ENCODE assay signal across 14 cellular contexts in the genomic region with DNA sequence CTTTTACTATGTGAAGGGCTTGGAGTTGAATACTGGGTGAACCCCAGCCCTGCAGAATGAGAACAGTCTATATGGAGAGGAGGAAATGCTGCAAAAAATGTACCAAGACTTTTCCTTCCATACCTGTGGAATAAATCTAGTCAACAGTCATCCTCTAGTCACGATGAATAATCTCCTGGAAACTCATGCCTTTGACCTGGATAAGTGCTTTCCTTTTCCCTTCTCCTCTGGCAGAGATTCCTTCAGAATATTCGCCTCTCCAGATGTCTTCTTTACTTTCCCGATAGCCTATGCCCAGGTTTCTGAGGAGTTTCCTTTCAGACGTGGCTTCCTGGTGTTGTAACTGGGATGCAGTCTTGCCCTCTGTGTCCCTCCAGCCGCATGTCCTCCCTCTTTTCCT. TPM values are rescaled to one million over a fixed set of nuclear protein-coding genes. Genes with fewer than 3 reads are reported as not detected.
A peak's percentile ranks its signal among the peaks of the same experiment; 100 is the strongest.
DNase-seq lines count a peak whose midpoint lies in the region; ATAC-seq, FAIRE-seq and TF ChIP-seq lines count a peak whose summit lies in the region.
"Had no signal": no experiment of that assay in that cellular context is flagged by ENCODE, and none has a peak within 500 bp of the region (broad histone marks: within the 10 kb centered on the region; RNA-seq: fewer than 3 reads in every experiment).

No MANE protein-coding gene starts in this region.

- H3K4me1 Mint-ChIP-seq in osteocyte (ENCODE audit: unreplicated experiment) (peaks cover 59% of the 10 kb centered on the region), GM23338 (peaks cover 25% of the 10 kb centered on the region)

- no peaks in the 10 kb centered on the region for H3K79me2 ChIP-seq in mesendoderm (ENCODE audit: control insufficient read depth, insufficient read depth, low read length)
- H3K79me2 ChIP-seq in GM23338 (replicated peaks; ENCODE audit: insufficient read depth): no peaks in the 10 kb centered on the region

- H3K36me3 Mint-ChIP-seq in osteocyte (ENCODE audit: unreplicated experiment) (no peaks in the 10 kb centered on the region), GM23338 (ENCODE audit: low read depth) (no peaks in the 10 kb centered on the region)

- H2AK5ac ChIP-seq in mesendoderm (ENCODE audit: low read length): no peak overlapping the region

- H4K5ac ChIP-seq in mesendoderm (ENCODE audit: low read length): no peak overlapping the region

- peaks cover 5% of the 10 kb centered on the region; the same call in 1 of the 2 replicates for H3K9me2 ChIP-seq in GM23338 (ENCODE audit: insufficient read depth)

- ATAC-seq in heart left ventricle: no peak
- no peak for ATAC-seq in GM23338
- ATAC-seq: activated naive CD4-positive, alpha-beta T cell treated with anti-CD3 and anti-CD28 coated beads, Interleukin-2, amount 50 U/mL, for 72 hours had no signal

- no peak for FAIRE-seq in bronchial epithelial cell (lab: Jason Lieb, UNC)
- FAIRE-seq: HTR-8/SVneo, TTC549 had no signal

- no peak overlapping the region for H3K4ac ChIP-seq in mesendoderm (ENCODE audit: low read depth, low read length)

- intact Hi-C loops in heart left ventricle (cut with DNase I): loop anchor here (2.0 to 10.0 kb wide), 18 partner anchors 40 to 985 kb away; partner anchors contain the start of genes LEKR1 (in 5 of the 10), TIPARP (in 2 of the 10) and SSR3 (in 1 of the 10)
- intact Hi-C loops in colonic mucosa (cut with DNase I): loop anchor here (2.0 to 10.0 kb wide), 3 partner anchors 43 to 977 kb away; no protein-coding TSS in a partner anchor

- H2BK5ac ChIP-seq in mesendoderm (ENCODE audit: low read length): no peak overlapping the region

- no peaks in the 10 kb centered on the region for H3K79me1 ChIP-seq in mesendoderm (ENCODE audit: low read length)

- H3K9ac ChIP-seq in mesendoderm (ENCODE audit: low read length): no peak overlapping the region
- peak overlapping the region in 1 of 2 donors; percentile 60 for H3K9ac ChIP-seq in colonic mucosa (ENCODE audit: low read depth in 2 of 2, low read length in 2 of 2)

- no peak overlapping the region for H3K23ac ChIP-seq in mesendoderm (ENCODE audit: low read length)

- H3K4me3 ChIP-seq in bronchial epithelial cell (ENCODE audit: low read depth, low read length): no peak overlapping the region
- no peak overlapping the region for H3K4me3 ChIP-seq in mesendoderm (ENCODE audit: low read length)
- H3K4me3 ChIP-seq in heart left ventricle: no peak overlapping the region
- no peak overlapping the region for H3K4me3 ChIP-seq in colonic mucosa
- no peak overlapping the region for H3K4me3 ChIP-seq in GM23338

- no peak for TF ChIP-seq CTCF in bronchial epithelial cell (IDR thresholded peaks at IDR 0.05; ENCODE audit: insufficient read depth, low read length, severe bottlenecking)
- no peak for TF ChIP-seq CTCF in osteocyte (IDR thresholded peaks at IDR 0.05)
- no peak for TF ChIP-seq CTCF in heart left ventricle (IDR thresholded peaks at IDR 0.05)
- no peak for TF ChIP-seq CTCF in colonic mucosa (IDR thresholded peaks at IDR 0.05)
- TF ChIP-seq CTCF in GM23338 (conservative IDR thresholded peaks at IDR 0.05; ENCODE audit: low read depth in 2 of 2): no peak

- H3K27ac ChIP-seq in mesendoderm (ENCODE audit: low read depth, low read length): no peak overlapping the region
- H3K27ac ChIP-seq in heart left ventricle: peak overlapping the region in 1 of 12 donors; percentile 87
- H3K27ac ChIP-seq in colonic mucosa: no peak overlapping the region
- no peak overlapping the region for H3K27ac ChIP-seq in GM23338 (ENCODE audit: low read depth)
- H3K27ac ChIP-seq: neutrophil had no signal

- H3K9me3 ChIP-seq in heart left ventricle: no peaks in the 10 kb centered on the region
- no peaks in the 10 kb centered on the region for H3K9me3 ChIP-seq in colonic mucosa
- H3K9me3 ChIP-seq: neutrophil had no signal

- no peak overlapping the region for H3K18ac ChIP-seq in mesendoderm (ENCODE audit: low read length)

- H3F3A ChIP-seq in GM23338 (replicated peaks; ENCODE audit: low read depth): no peaks in the 10 kb centered on the region

- 0 out of 2 replicates have a peak, but pooled peaks cover 5% of the 10 kb centered on the region for H4K20me1 ChIP-seq in GM23338 (replicated peaks; ENCODE audit: insufficient read depth)

- no CpG with 5 or more reads among the region's 5 CpGs for WGBS in mesendoderm (ENCODE audit: extremely low coverage, insufficient coverage, low lambda C conversion rate)
- WGBS in heart left ventricle, 4 donors: 48 to 61% (median 57%) methylated on average over 5 of the region's 5 CpGs

- H3K36me3 ChIP-seq in bronchial epithelial cell (ENCODE audit: control insufficient read depth, insufficient read depth, low read length) (no peaks in the 10 kb centered on the region), mesendoderm (ENCODE audit: control insufficient read depth, insufficient read depth, low read length) (no peaks in the 10 kb centered on the region), heart left ventricle (no peaks in the 10 kb centered on the region), colonic mucosa (no peaks in the 10 kb centered on the region), GM23338 (ENCODE audit: insufficient read depth) (no peaks in the 10 kb centered on the region)

- no peaks in the 10 kb centered on the region for H3K27me3 ChIP-seq in bronchial epithelial cell (ENCODE audit: control insufficient read depth, insufficient read depth, low read length)
- no peaks in the 10 kb centered on the region for H3K27me3 ChIP-seq in mesendoderm (ENCODE audit: insufficient read depth, low read length, poor library complexity)
- H3K27me3 ChIP-seq in heart left ventricle: no peaks in the 10 kb centered on the region
- H3K27me3 ChIP-seq in colonic mucosa: no peaks in the 10 kb centered on the region
- H3K27me3 ChIP-seq in GM23338 (ENCODE audit: insufficient read depth): no peaks in the 10 kb centered on the region
- H3K27me3 ChIP-seq: neutrophil had no signal

- H3K4me2 ChIP-seq in mesendoderm (ENCODE audit: low read length): no peak overlapping the region
- no peak overlapping the region for H3K4me2 ChIP-seq in GM23338

- H2BK120ac ChIP-seq in mesendoderm (ENCODE audit: low read depth, low read length): no peak overlapping the region

- no peak overlapping the region for H3K56ac ChIP-seq in mesendoderm (ENCODE audit: low read length)

- H4K8ac ChIP-seq in mesendoderm (ENCODE audit: low read depth, low read length): no peak overlapping the region

- H3K4me3 Mint-ChIP-seq in osteocyte (ENCODE audit: unreplicated experiment): no peak overlapping the region
- no peak overlapping the region for H3K4me3 Mint-ChIP-seq in GM23338

- DNase-seq in Daoy (ENCODE audit: low read depth): peak; percentile 56
- peak; percentile 79 for DNase-seq in M059J (ENCODE audit: low read depth)
- peak; percentile 91 for DNase-seq in bronchial epithelial cell (ENCODE audit: low read depth)
- no peak for DNase-seq in osteocyte (ENCODE audit: extremely low spot score, unreplicated experiment)
- DNase-seq in mesendoderm: no peak
- no peak for DNase-seq in heart left ventricle
- no peak for DNase-seq in colonic mucosa
- no peak for DNase-seq in GM23338 (ENCODE audit: low spot score)
- DNase-seq: DMS153, NCI-H2029 treated with DMSO at 0.1 percent for 48 hours had no signal

- H2AFZ ChIP-seq in GM23338: no peak overlapping the region

- no peaks in the 10 kb centered on the region for H3K9me3 Mint-ChIP-seq in osteocyte (ENCODE audit: unreplicated experiment)
- H3K9me3 Mint-ChIP-seq in GM23338: no peaks in the 10 kb centered on the region
- H3K9me3 Mint-ChIP-seq: activated naive CD4-positive, alpha-beta T cell treated with anti-CD3 and anti-CD28 coated beads, Interleukin-2, amount 50 U/mL, for 72 hours had no signal

- H3K27ac Mint-ChIP-seq in osteocyte (ENCODE audit: unreplicated experiment) (peak overlapping the region; percentile 84), GM23338 (no peak overlapping the region)

- no peaks in the 10 kb centered on the region for H3K27me3 Mint-ChIP-seq in osteocyte (ENCODE audit: unreplicated experiment)
- peaks cover 17% of the 10 kb centered on the region for H3K27me3 Mint-ChIP-seq in GM23338 (ENCODE audit: insufficient read depth, low read depth, poor library complexity)

- no peak for TF ChIP-seq POLR2A in heart left ventricle (IDR thresholded peaks at IDR 0.05)

- H3K4me1 ChIP-seq in mesendoderm (ENCODE audit: control insufficient read depth, low read depth, low read length) (peaks cover 10% of the 10 kb centered on the region), heart left ventricle (peaks cover 5 to 89% (median 61%) of the 10 kb centered on the region in 12 donors), colonic mucosa (peaks cover 33% of the 10 kb centered on the region), GM23338 (ENCODE audit: insufficient read depth) (peaks cover 20% of the 10 kb centered on the region)

- H2BK15ac ChIP-seq in mesendoderm (replicated peaks; ENCODE audit: low read depth): no peak overlapping the region

RNA-seq across cellular contexts. Expression of gene CCNL1, which starts 28.1 kb away (rescaled TPM):
- total RNA-seq in Daoy (2014; rRNA removed; shearing (Covaris generic)): 91.7 and 94.9 TPM in 2 replicates
- total RNA-seq in M059J (2014; rRNA removed; shearing (Covaris generic)): 62.9 and 66.2 TPM in 2 replicates
- total RNA-seq in bronchial epithelial cell (107 and 150 TPM in 2 replicates), osteocyte (93.0 and 116 TPM in 2 replicates), heart left ventricle (10 to 100 TPM; 15.5 to 66.7 (median 26.8) TPM), colonic mucosa (100 to 1,000 TPM in 1 of 2 donors, 10 to 100 TPM in 1; 76.4 to 103 TPM)
- polyA plus RNA-seq in mesendoderm (2013, experiment 1 of 2): 49.8 TPM
- polyA plus RNA-seq in mesendoderm (2013, experiment 2 of 2): 46.0 TPM
- polyA plus RNA-seq in heart left ventricle (10 to 100 TPM; 19.4 to 25.3 TPM), GM23338 (2016; fragmentation: Nextera tagmentation; extraction: Ambion mirVana) (96.2 and 108 TPM in 2 replicates)
- 86.9 and 134 TPM in 2 replicates for total RNA-seq in GM23338 (2014; rRNA removed; shearing (Covaris generic))

Comparison
In these comparisons a context has a peak if more than half of its experiments do, and no peak if none do; other contexts are left out.
1. DNase-seq: peak in Daoy (single experiment), M059J (single experiment) and bronchial epithelial cell (single experiment); none in osteocyte (single experiment), mesendoderm (single experiment), heart left ventricle (0 of 5), colonic mucosa (single experiment) and GM23338 (single experiment).